Comparison of ENCODE assay signal across 27 cellular contexts in genomic region chr4:35105486-35105885, GRCh38.
DNase-seq lines count a peak whose midpoint lies in the region; ATAC-seq, FAIRE-seq and TF ChIP-seq lines count a peak whose summit lies in the region.
"Had no signal": no experiment of that assay in that cellular context is flagged by ENCODE, and none has a peak within 500 bp of the region (broad histone marks: within the 10 kb centered on the region; RNA-seq: fewer than 3 reads in every experiment).

No MANE protein-coding gene starts in this region.

- no peak for FAIRE-seq in GM12878 (lab: Jason Lieb, UNC)
- FAIRE-seq: G401.6 had no signal

- RAD21 ChIA-PET in GM12878 (lab: Charles Lee; ENCODE audit: unreplicated experiment), result no interaction called here

- H3K27me3 ChIP-seq in GM12878 (replicated peaks in 1 of 2; ENCODE audit: control insufficient read depth in 2 of 2, insufficient read depth in 2 of 2, low read length in 1 of 2), result no peaks in the 10 kb centered on the region
- H3K27me3 ChIP-seq: neural progenitor cell, SJSA1, transverse colon had no signal

- no peak overlapping the region for H3K27ac ChIP-seq in GM12878 (ENCODE audit: control insufficient read depth, insufficient read depth)
- H3K27ac ChIP-seq: left ventricle myocardium inferior, neural progenitor cell, psoas muscle, SJSA1, skin epidermis, transverse colon had no signal

- no peaks in the 10 kb centered on the region for H3K79me2 ChIP-seq in GM12878 (ENCODE audit: control insufficient read depth, insufficient read depth, low read length)

- WGBS in GM12878 (ENCODE audit: insufficient coverage, insufficient replicate concordance, low lambda C conversion rate, missing lambda C conversion rate), result 33% methylated on average over 4 of the region's 4 CpGs

- H3K4me2 ChIP-seq in GM12878 (ENCODE audit: control insufficient read depth, insufficient read depth), result no peak overlapping the region
- H3K4me2 ChIP-seq: neural progenitor cell had no signal

- no peak overlapping the region for H3K9ac ChIP-seq in GM12878 (ENCODE audit: control insufficient read depth, insufficient read depth, low read length)
- H3K9ac ChIP-seq: neural progenitor cell had no signal

- CTCF ChIA-PET in GM12878 (lab: Yijun Ruan, JAX), result interaction anchor here (0.6 kb wide), 1 partner anchor 483 kb away, joined by 3 read pairs; no protein-coding TSS in a partner anchor

- POLR2A ChIA-PET in GM12878 (lab: Charles Lee), result no interaction called here

- ATAC-seq in GM12878 (peak; percentile 30; the same call in 2 of the 3 replicates), HG02852 (IDR thresholded peaks at IDR 0.05; ENCODE audit: unreplicated experiment) (no peak), GM18858 (IDR thresholded peaks at IDR 0.05; ENCODE audit: unreplicated experiment) (no peak)
- ATAC-seq: activated CD8-positive, alpha-beta T cell treated with anti-CD3 and anti-CD28 coated beads, Interleukin-2, amount 10 ng/mL, durations not matched to agents 7 days and 5 days; psoas muscle; stimulated activated naive CD8-positive, alpha-beta T cell treated with anti-CD3 and anti-CD28 coated beads, Interleukin-15, Interleukin-2, amounts not matched to agents 100 U/mL and 50 U/mL, for 24 hours; T-helper 17 cell had no signal

- no peaks in the 10 kb centered on the region for H4K20me1 ChIP-seq in GM12878 (ENCODE audit: control insufficient read depth, insufficient read depth)

- no peak overlapping the region for H3K4me3 ChIP-seq in GM12878
- H3K4me3 ChIP-seq: HAP-1, left ventricle myocardium inferior, neural progenitor cell, psoas muscle, SJSA1, transverse colon had no signal

- no peaks in the 10 kb centered on the region for H3K4me1 ChIP-seq in GM12878 (ENCODE audit: control insufficient read depth, insufficient read depth, low read length)
- H3K4me1 ChIP-seq: Caco-2, HAP-1, left ventricle myocardium inferior, psoas muscle, SJSA1, transverse colon had no signal

- in situ Hi-C loops in GM12878 (cut with MboI), result no loop called here

- intact Hi-C loops in GM12878 (cut with micrococcal nuclease; ENCODE audit: unreplicated experiment), result no loop called here

- no peak for TF ChIP-seq POLR2A in GM12878 (IDR thresholded peaks at IDR 0.05; ENCODE audit: low read depth, low read length)

- SMC1A ChIA-PET in GM12878 (lab: Charles Lee; ENCODE audit: uncharacterized antibody, unreplicated experiment), result interaction anchor here (1.0 kb wide), 1 partner anchor 12 kb away, joined by 3 read pairs; no protein-coding TSS in a partner anchor

- H2AFZ ChIP-seq in GM12878 (ENCODE audit: control insufficient read depth, low read depth, low read length), result no peak overlapping the region
- H2AFZ ChIP-seq: neural progenitor cell had no signal

- H3K9me3 ChIP-seq in GM12878 (replicated peaks; ENCODE audit: control insufficient read depth, insufficient read depth, low read length), result no peaks in the 10 kb centered on the region
- H3K9me3 ChIP-seq: Caco-2, HAP-1, left ventricle myocardium inferior, psoas muscle, SJSA1, transverse colon had no signal

- TF ChIP-seq CTCF in GM12878 (IDR thresholded peaks at IDR 0.05 in 2 of 3, conservative IDR thresholded peaks at IDR 0.05 in 1 of 3; ENCODE audit: control insufficient read depth in 2 of 3, extremely low read depth in 1 of 3, insufficient read depth in 1 of 3, low read depth in 3 of 3, low read length in 3 of 3), result no peak

- TF ChIP-seq RAD21 in GM12878 (IDR thresholded peaks at IDR 0.05; ENCODE audit: insufficient read depth, low read depth, low read length), result no peak

- DNase-seq in COLO668 (lab: John Stamatoyannopoulos, UW; ENCODE audit: unreplicated experiment) (peak; percentile 50), NCI-H1105 treated with DMSO at 0.1 percent for 48 hours (lab: John Stamatoyannopoulos, UW) (peak; percentile 87), NCI-H345 treated with DMSO at 0.1 percent for 48 hours (lab: John Stamatoyannopoulos, UW; ENCODE audit: unreplicated experiment) (peak; percentile 91), GM12878 (ENCODE audit: low read depth, low spot score) (no peak), NCI-H69 (lab: John Stamatoyannopoulos, UW) (no peak), dedifferentiated amniotic fluid mesenchymal stem cell (ENCODE audit: extremely low spot score) (no peak)
- DNase-seq: 8988T; activated CD8-positive, alpha-beta T cell treated with anti-CD3 and anti-CD28 coated beads, Interleukin-2, amount 10 ng/mL, durations not matched to agents 7 days and 5 days; activated naive CD4-positive, alpha-beta T cell treated with anti-CD3 and anti-CD28 coated beads for 36 hours; activated T-cell treated with anti-CD3 and anti-CD28 coated beads, Interleukin-2, amount 50 U/mL, for 24 hours; aorta; Caco-2; effector CD4-positive, alpha-beta T cell; IMR-90; left ventricle myocardium inferior; NCI-H226; psoas muscle; stimulated activated naive CD8-positive, alpha-beta T cell treated with anti-CD3 and anti-CD28 coated beads, Interleukin-15, Interleukin-2, amounts not matched to agents 100 U/mL and 50 U/mL, for 24 hours; T-helper 17 cell; transverse colon had no signal

- H3K36me3 ChIP-seq in GM12878 (ENCODE audit: control insufficient read depth in 2 of 2, insufficient read depth in 2 of 2, low read length in 1 of 2), result no peaks in the 10 kb centered on the region
- H3K36me3 ChIP-seq: HAP-1, left ventricle myocardium inferior, neural progenitor cell, SJSA1, transverse colon had no signal

- no TSS peak for BruUV-seq in GM12878 (replicated peaks; lab: Mats Ljungman, UMichigan)

- TF ChIP-seq EP300 in GM12878 (IDR thresholded peaks at IDR 0.05; ENCODE audit: borderline replicate concordance in 1 of 2, control insufficient read depth in 1 of 2, low read depth in 2 of 2, low read length in 2 of 2), result no peak

TF ChIP-seq in GM12878, 131 proteins besides CTCF, POLR2A, EP300 and RAD21:
- TF ChIP-seq EGR1 (IDR thresholded peaks at IDR 0.05; ENCODE audit: borderline replicate concordance in 1 of 2, low read depth in 2 of 2, low read length in 2 of 2), result no peak
- no peak for TF ChIP-seq CUX1 (IDR thresholded peaks at IDR 0.05; ENCODE audit: insufficient replicate concordance, low read depth, low read length)
- no peak for TF ChIP-seq TAF1 (IDR thresholded peaks at IDR 0.05; ENCODE audit: borderline replicate concordance, low read depth, low read length)
- TF ChIP-seq SKIL (IDR thresholded peaks at IDR 0.05; ENCODE audit: low read depth, poor library complexity, severe bottlenecking), result no peak

Comparison
In these comparisons a context has a peak if more than half of its experiments do, and no peak if none do; other contexts are left out.
1. DNase-seq: peak in COLO668 (single experiment), NCI-H1105 treated with DMSO at 0.1 percent for 48 hours (single experiment) and NCI-H345 treated with DMSO at 0.1 percent for 48 hours (single experiment); none in GM12878 (single experiment), NCI-H69 (single experiment) and dedifferentiated amniotic fluid mesenchymal stem cell (single experiment).